ENCODE assay signal across 20 cellular contexts in the genomic region with DNA sequence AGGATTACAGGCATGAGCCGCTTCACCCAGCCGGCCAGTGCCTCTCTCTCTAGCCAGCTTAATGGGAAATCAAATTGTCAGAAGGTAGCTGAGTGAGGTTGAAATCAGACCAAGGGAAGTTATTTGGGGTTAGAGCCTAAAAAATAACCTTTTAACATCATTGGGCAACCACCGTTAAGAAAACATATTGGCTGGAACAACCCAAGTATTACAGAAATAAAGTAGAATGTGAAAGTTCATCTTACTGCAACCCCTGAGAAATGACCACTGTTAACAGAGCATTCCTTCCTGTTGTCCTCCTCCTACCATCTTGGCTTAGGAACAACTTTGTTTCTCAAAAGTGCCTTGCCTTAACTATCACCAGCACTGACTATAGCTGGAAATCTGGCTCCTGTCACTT. TPM values are rescaled to one million over a fixed set of nuclear protein-coding genes. Genes with fewer than 3 reads are reported as not detected.
DNase-seq lines count a peak whose midpoint lies in the region; ATAC-seq and TF ChIP-seq lines count a peak whose summit lies in the region.
"Had no signal": no experiment of that assay in that cellular context is flagged by ENCODE, and none has a peak within 500 bp of the region (broad histone marks: within the 10 kb centered on the region; RNA-seq: fewer than 3 reads in every experiment).

No MANE protein-coding gene starts in this region.

- TF ChIP-seq POLR2A in prostate gland (IDR thresholded peaks at IDR 0.05) = no peak

- H3K4me1 ChIP-seq in adipocyte (ENCODE audit: control insufficient read depth, insufficient read depth, low read length) = peaks cover 26% of the 10 kb centered on the region
- no peaks in the 10 kb centered on the region for H3K4me1 ChIP-seq in prostate gland (replicated peaks)
- H3K4me1 ChIP-seq: HAP-1 had no signal

- H3K9ac ChIP-seq in adipocyte (ENCODE audit: low read length) = peak overlapping the region; percentile 55

- peaks cover 3% of the 10 kb centered on the region for H3K27me3 ChIP-seq in adipocyte (replicated peaks; ENCODE audit: control insufficient read depth, insufficient read depth, low read length)
- H3K27me3 ChIP-seq in prostate gland (replicated peaks; ENCODE audit: insufficient read depth) = no peaks in the 10 kb centered on the region

- DNase-seq in adipocyte (ENCODE audit: low read depth) = no peak
- DNase-seq in fibroblast of gingiva (ENCODE audit: low read depth) = peak; percentile 32
- no peak for DNase-seq in sciatic nerve (ENCODE audit: low spot score)
- no peak for DNase-seq in NCI-H2029 treated with DMSO at 0.1 percent for 48 hours (lab: John Stamatoyannopoulos, UW)
- no peak for DNase-seq in prostate gland (ENCODE audit: low spot score)
- DNase-seq: C1 segment of cervical spinal cord; Calu3; CD4-positive, alpha-beta memory T cell; COR-L47; DMS53; DMS79 treated with DMSO at 0.1 percent for 48 hours; GF-D8; GOT3; HFFc6 had no signal

- no peak for TF ChIP-seq CTCF in prostate gland (IDR thresholded peaks at IDR 0.05)

- ATAC-seq in sciatic nerve = peak; percentile 64
- no peak for ATAC-seq in activated CD4-positive, CD25-positive, alpha-beta regulatory T cell treated with anti-CD3 and anti-CD28 coated beads, Interleukin-2, amount 50 U/mL, for 24 hours

- intact Hi-C loops in sciatic nerve (cut with DNase I) (loop anchor here (10.0 kb wide), 1 partner anchor 54 kb away; no protein-coding TSS in a partner anchor), prostate gland (cut with DNase I) (no loop called here)

- H3K4me3 ChIP-seq in adipocyte (ENCODE audit: low read length) (no peak overlapping the region), prostate gland (no peak overlapping the region)
- H3K4me3 ChIP-seq: HAP-1 had no signal

- H3K9me3 ChIP-seq in adipocyte (ENCODE audit: control insufficient read depth, low read length) (no peaks in the 10 kb centered on the region), prostate gland (no peaks in the 10 kb centered on the region)
- H3K9me3 ChIP-seq: HAP-1 had no signal

- no peaks in the 10 kb centered on the region for H3K36me3 ChIP-seq in adipocyte (ENCODE audit: control insufficient read depth, insufficient read depth, low read length, severe bottlenecking)
- H3K36me3 ChIP-seq in prostate gland = no peaks in the 10 kb centered on the region
- H3K36me3 ChIP-seq: HAP-1 had no signal

- WGBS in prostate gland = 87% methylated on average over 3 of the region's 3 CpGs

- H3K27ac ChIP-seq in prostate gland = no peak overlapping the region

RNA-seq across cellular contexts. Expression of a gene that starts 3.2 kb away (rescaled TPM):
- total RNA-seq in sciatic nerve (not detected), prostate gland (not detected)
- total RNA-seq: A172; A673; Calu3; CD4-positive, alpha-beta memory T cell; Daoy; G401; HFFc6 had no signal

RNA-seq across cellular contexts. Expression of a gene that starts 18.6 kb away (rescaled TPM):
- total RNA-seq in sciatic nerve = 23.0 TPM
- total RNA-seq in prostate gland = 10 to 100 TPM; 60.5 to 89.9 TPM
